ENCODE assay signal across 8 cellular contexts in the genomic region with DNA sequence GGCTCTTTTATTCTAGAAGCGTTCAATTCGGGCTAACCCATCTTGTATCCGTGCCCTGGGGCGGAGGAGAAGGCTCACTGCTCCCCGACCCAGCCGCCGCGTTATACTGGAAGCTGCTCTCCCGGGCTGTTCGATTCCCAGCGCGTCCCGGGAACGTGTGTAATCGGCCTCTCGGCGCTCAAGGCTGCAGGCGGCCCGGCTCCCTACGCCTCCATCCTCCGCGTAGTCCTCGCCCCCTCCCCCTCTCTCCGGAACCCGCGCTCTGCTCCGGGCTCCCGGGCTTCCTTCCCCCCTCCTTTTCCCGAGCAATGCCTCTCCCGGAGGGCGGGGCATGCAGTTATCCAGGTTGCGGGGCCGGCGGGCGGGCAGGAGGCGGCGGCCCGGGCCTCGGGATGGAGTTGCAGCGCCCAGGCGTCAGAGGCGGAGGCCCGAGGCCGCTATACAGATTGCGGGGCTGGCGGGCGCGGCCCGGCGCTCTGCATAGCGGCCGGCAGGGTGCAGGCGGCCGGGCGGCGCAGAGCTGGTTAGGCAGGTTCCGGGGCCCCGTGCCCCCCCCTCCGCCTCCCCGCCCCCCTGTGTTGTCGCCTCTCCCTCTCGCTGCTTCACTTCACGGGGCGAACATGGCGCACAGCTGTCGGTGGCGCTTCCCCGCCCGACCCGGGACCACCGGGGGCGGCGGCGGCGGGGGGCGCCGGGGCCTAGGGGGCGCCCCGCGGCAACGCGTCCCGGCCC. TPM values are rescaled to one million over a fixed set of nuclear protein-coding genes. Genes with fewer than 3 reads are reported as not detected.
DNase-seq lines count a peak whose midpoint lies in the region; ATAC-seq and TF ChIP-seq lines count a peak whose summit lies in the region.

Gene KMT2A (plus strand): TSS at position 600 of the 732 bp plus-strand sequence. CDS start 21 bp downstream, at position 621.

- H3K9me3 ChIP-seq in PC-3 (ENCODE audit: low read length): no peaks in the 10 kb centered on the region
- H3K9me3 ChIP-seq in mucosa of rectum (ENCODE audit: control insufficient read depth in 2 of 2, low read length in 2 of 2): no peaks in the 10 kb centered on the region

- H3K9me2 ChIP-seq in PC-3 (replicated peaks; ENCODE audit: low read length): no peaks in the 10 kb centered on the region

- H3K4me1 ChIP-seq in PC-3 (ENCODE audit: insufficient read depth, low read length) (peaks cover 30% of the 10 kb centered on the region), mucosa of rectum (ENCODE audit: control insufficient read depth in 2 of 2, insufficient read depth in 2 of 2, low read length in 2 of 2) (peaks cover 26 to 30% of the 10 kb centered on the region in 2 donors)

- CTCF ChIA-PET in PC-3 (lab: Charles Lee): interaction anchor here (0.6 kb wide), 2 partner anchors 133 to 159 kb away, joined by 3 to 7 read pairs; no protein-coding TSS in a partner anchor

- H3K27ac ChIP-seq in PC-3 (ENCODE audit: low read length) (peak within 1 kb of the TSS; percentile 57), mucosa of rectum (ENCODE audit: low read depth in 2 of 2, low read length in 2 of 2) (peak within 1 kb of the TSS; percentile 81 to 85)

- no peaks in the 10 kb centered on the region for H3F3A ChIP-seq in PC-3 (ENCODE audit: low read length, unreplicated experiment)

- peak within 1 kb of the TSS; percentile 70 for H3K9ac ChIP-seq in PC-3 (ENCODE audit: low read length)
- H3K9ac ChIP-seq in mucosa of rectum (ENCODE audit: low read depth in 1 of 2, low read length in 2 of 2): peak within 1 kb of the TSS; percentile 74 to 87

- ATAC-seq in GM21619 (IDR thresholded peaks at IDR 0.05; ENCODE audit: unreplicated experiment) (peak; percentile 48), PC-3 (peak; percentile 63)

- POLR2A ChIA-PET in PC-3 (lab: Charles Lee; ENCODE audit: unreplicated experiment): interaction anchor here (0.6 kb wide), 1 partner anchor 34 kb away, joined by 3 read pairs; no protein-coding TSS in a partner anchor

- DNase-seq in DMS 273 (lab: John Stamatoyannopoulos, UW; ENCODE audit: unreplicated experiment) (peak; percentile 97), PC-3 (peak; percentile 99), activated T-cell treated with anti-CD3 and anti-CD28 coated beads for 48 hours (ENCODE audit: low read depth) (peak; percentile 96), epithelial cell of proximal tubule (ENCODE audit: low read depth) (no peak)
- DNase-seq in Jurkat, Clone E6-1 (ENCODE audit: low read depth, low spot score): peak; percentile 95
- peak; percentile 86 to 87 for DNase-seq in stimulated activated CD8-positive, alpha-beta memory T cell treated with anti-CD3 and anti-CD28 coated beads, Interleukin-4, amount 100 ng/mL, for 4 hours (ENCODE audit: low read depth in 2 of 2, low spot score in 1 of 2)

- no peak for TF ChIP-seq CTCF in PC-3 (conservative IDR thresholded peaks at IDR 0.05; ENCODE audit: low read depth, low read length)
- no peak for TF ChIP-seq CTCF in epithelial cell of proximal tubule (conservative IDR thresholded peaks at IDR 0.05; ENCODE audit: low read depth, low read length)

- H3K4me2 ChIP-seq in PC-3 (ENCODE audit: low read length): peak within 1 kb of the TSS; percentile 99

- peak within 1 kb of the TSS; percentile 97 for H2AFZ ChIP-seq in PC-3 (ENCODE audit: low read length)

- no peaks in the 10 kb centered on the region for H3K36me3 ChIP-seq in PC-3 (ENCODE audit: low read depth, low read length)
- H3K36me3 ChIP-seq in mucosa of rectum (ENCODE audit: control insufficient read depth in 2 of 2, insufficient read depth in 2 of 2, low read length in 2 of 2): no peaks in the 10 kb centered on the region

- H3K4me3 ChIP-seq in Jurkat, Clone E6-1 (ENCODE audit: low read length): peak within 1 kb of the TSS; percentile 86
- H3K4me3 ChIP-seq in PC-3 (ENCODE audit: low read length) (peak within 1 kb of the TSS; percentile 82), epithelial cell of proximal tubule (ENCODE audit: low read depth, low read length) (peak within 1 kb of the TSS; percentile 91), mucosa of rectum (ENCODE audit: low read length in 2 of 2) (peak within 1 kb of the TSS; percentile 85 to 86)

- H3K27me3 ChIP-seq in PC-3 (ENCODE audit: low read length) (no peaks in the 10 kb centered on the region), mucosa of rectum (ENCODE audit: control insufficient read depth in 2 of 2, insufficient read depth in 2 of 2, low read length in 2 of 2) (no peaks in the 10 kb centered on the region)

- peaks cover 45% of the 10 kb centered on the region for H3K79me2 ChIP-seq in PC-3 (ENCODE audit: low read length)

- H4K20me1 ChIP-seq in PC-3 (ENCODE audit: low read length): peaks cover 34% of the 10 kb centered on the region

- BruUV-seq in PC-3 (replicated peaks; lab: Mats Ljungman, UMichigan): no TSS peak

- intact Hi-C loops in PC-3 (cut with micrococcal nuclease): no loop called here

RNA-seq across cellular contexts. Expression of gene KMT2A, which starts in this region (rescaled TPM):
- polyA plus RNA-seq in Jurkat, Clone E6-1 (2012; ENCODE audit: insufficient read depth, insufficient read length): 27.5 TPM
- total RNA-seq in PC-3 (2014; rRNA removed): 35.3 and 38.2 TPM in 2 replicates
- 27.2 and 42.1 TPM in 2 replicates for total RNA-seq in epithelial cell of proximal tubule
